In genomic region chr3:151538706-151539403, GRCh38 we compare ENCODE assay signal across 10 cellular contexts.
DNase-seq lines count a peak whose midpoint lies in the region; ATAC-seq lines count a peak whose summit lies in the region.
"Had no signal": no experiment of that assay in that cellular context is flagged by ENCODE, and none has a peak within 500 bp of the region (broad histone marks: within the 10 kb centered on the region; RNA-seq: fewer than 3 reads in every experiment).

No MANE protein-coding gene starts in this region.

- peak overlapping the region; percentile 13 for H2BK15ac ChIP-seq in mesendoderm (replicated peaks; ENCODE audit: low read depth)

- H3K23ac ChIP-seq in mesendoderm (ENCODE audit: low read length) = no peak overlapping the region

- ATAC-seq in HG02973 (IDR thresholded peaks at IDR 0.05; ENCODE audit: unreplicated experiment) (no peak), GM18511 (IDR thresholded peaks at IDR 0.05; ENCODE audit: unreplicated experiment) (no peak)

- H4K5ac ChIP-seq in mesendoderm (ENCODE audit: low read length) = no peak overlapping the region

- no peaks in the 10 kb centered on the region for H3K27me3 ChIP-seq in ACC112 (ENCODE audit: insufficient read depth, low read length)
- no peaks in the 10 kb centered on the region for H3K27me3 ChIP-seq in mesendoderm (ENCODE audit: insufficient read depth, low read length, poor library complexity)

- H2BK120ac ChIP-seq in mesendoderm (ENCODE audit: low read depth, low read length) = no peak overlapping the region

- WGBS in mesendoderm (ENCODE audit: extremely low coverage, insufficient coverage, low lambda C conversion rate) = no CpG with 5 or more reads among the region's 12 CpGs

- H3K4me3 ChIP-seq in ACC112 (ENCODE audit: low read depth, low read length) (no peak overlapping the region), mesendoderm (ENCODE audit: low read length) (no peak overlapping the region)

- H2AFZ ChIP-seq in ACC112 (ENCODE audit: low read length, unreplicated experiment) = peak overlapping the region; percentile 7

- H3K79me2 ChIP-seq in ACC112 (ENCODE audit: control insufficient read depth, insufficient read depth, low read length, unreplicated experiment) (no peaks in the 10 kb centered on the region), mesendoderm (ENCODE audit: control insufficient read depth, insufficient read depth, low read length) (no peaks in the 10 kb centered on the region)

- H3K56ac ChIP-seq in mesendoderm (ENCODE audit: low read length) = no peak overlapping the region

- no peak overlapping the region for H3K27ac ChIP-seq in ACC112 (ENCODE audit: low read depth, low read length)
- peak overlapping the region; percentile 6 for H3K27ac ChIP-seq in caudate nucleus (ENCODE audit: low read depth, low read length)
- H3K27ac ChIP-seq in mesendoderm (ENCODE audit: low read depth, low read length) = no peak overlapping the region

- H3K36me3 ChIP-seq in ACC112 (ENCODE audit: insufficient read depth, low read length) = no peaks in the 10 kb centered on the region
- H3K36me3 ChIP-seq in mesendoderm (ENCODE audit: control insufficient read depth, insufficient read depth, low read length) = no peaks in the 10 kb centered on the region

- no peak overlapping the region for H3K4me2 ChIP-seq in mesendoderm (ENCODE audit: low read length)

- peak; percentile 86 for DNase-seq in NCI-H1694 treated with DMSO at 0.1 percent for 48 hours (lab: John Stamatoyannopoulos, UW)
- DNase-seq in caudate nucleus (lab: John Stamatoyannopoulos, UW) = peak in 10 of 61 donors; percentile 1 to 17 (median 8)
- DNase-seq in mesendoderm = peak; percentile 41
- no peak for DNase-seq in NCI-H2227 (lab: John Stamatoyannopoulos, UW; ENCODE audit: unreplicated experiment)
- no peak for DNase-seq in NCI-H2081 treated with DMSO at 0.1 percent for 48 hours (lab: John Stamatoyannopoulos, UW)
- DNase-seq: effector memory CD4-positive, alpha-beta T cell; NCI-H345 had no signal

- H3K79me1 ChIP-seq in mesendoderm (ENCODE audit: low read length) = no peaks in the 10 kb centered on the region

- H2AK5ac ChIP-seq in mesendoderm (ENCODE audit: low read length) = no peak overlapping the region

- H2BK5ac ChIP-seq in mesendoderm (ENCODE audit: low read length) = no peak overlapping the region

- H4K8ac ChIP-seq in mesendoderm (ENCODE audit: low read depth, low read length) = no peak overlapping the region

- H3K9ac ChIP-seq in mesendoderm (ENCODE audit: low read length) = no peak overlapping the region

- peaks cover 29% of the 10 kb centered on the region for H3K4me1 ChIP-seq in ACC112 (ENCODE audit: control insufficient read depth, insufficient read depth, low read length, unreplicated experiment)
- H3K4me1 ChIP-seq in mesendoderm (ENCODE audit: control insufficient read depth, low read depth, low read length) = peaks cover 2% of the 10 kb centered on the region

- no peak overlapping the region for H3K18ac ChIP-seq in mesendoderm (ENCODE audit: low read length)

- no peak overlapping the region for H3K4ac ChIP-seq in mesendoderm (ENCODE audit: low read depth, low read length)

Comparison
In these comparisons a context has a peak if more than half of its experiments do, and no peak if none do; other contexts are left out.
1. DNase-seq: peak in NCI-H1694 treated with DMSO at 0.1 percent for 48 hours (single experiment) and mesendoderm (single experiment); none in NCI-H2227 (single experiment) and NCI-H2081 treated with DMSO at 0.1 percent for 48 hours (single experiment).